ENCODE assay signal across 21 cellular contexts in the genomic region with DNA sequence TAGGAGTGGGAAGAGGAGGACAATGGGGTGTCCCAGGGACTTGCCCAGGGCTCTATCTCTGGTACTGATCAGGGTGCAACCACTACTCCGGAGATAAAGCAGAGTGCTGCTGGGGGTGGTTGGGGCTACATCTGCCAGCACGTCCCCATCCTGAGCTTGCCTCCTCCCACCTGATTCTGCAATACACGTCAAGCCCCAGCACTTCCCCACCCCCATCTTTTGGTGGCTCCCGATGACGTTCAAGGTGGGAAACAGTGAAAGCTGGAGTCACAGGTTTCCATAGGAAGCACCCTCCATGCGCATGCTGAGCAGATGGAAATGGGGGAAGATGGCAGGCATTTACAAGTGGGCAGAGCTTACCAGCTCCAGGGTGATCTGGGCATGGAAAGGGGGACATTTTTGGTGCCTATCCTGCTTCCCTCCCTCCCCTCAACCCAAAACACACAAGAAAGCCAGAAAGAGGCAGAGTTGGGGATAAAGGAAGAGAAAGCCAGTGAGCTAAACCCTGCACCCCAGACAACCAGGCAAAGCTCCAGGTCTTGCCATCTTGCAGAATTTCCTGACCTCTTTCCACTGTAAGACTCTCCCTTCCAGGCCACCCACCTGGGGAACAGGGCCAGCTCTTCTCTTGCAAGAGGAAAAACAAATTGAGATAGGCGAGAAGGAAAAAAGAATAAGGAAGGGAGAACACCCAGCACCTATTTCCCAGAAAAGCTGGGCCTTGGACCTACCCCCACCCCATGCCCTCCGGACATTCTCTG. TPM values are rescaled to one million over a fixed set of nuclear protein-coding genes. Genes with fewer than 3 reads are reported as not detected.
"Had no signal": no experiment of that assay in that cellular context is flagged by ENCODE, and none has a peak within 500 bp of the region (broad histone marks: within the 10 kb centered on the region; RNA-seq: fewer than 3 reads in every experiment).

No MANE protein-coding gene starts in this region.

- H3K27ac ChIP-seq: KMS-11, SJSA1, SK-N-MC had no signal

- ATAC-seq: HepG2, K562 had no signal

- H3K4me3 ChIP-seq: K562, SJSA1, SK-N-MC had no signal

- H3K9ac ChIP-seq: KMS-11 had no signal

- H3K36me3 ChIP-seq: SJSA1 had no signal

- H3K4me1 ChIP-seq: SJSA1 had no signal

- DNase-seq: IMR-90; Kasumi-1; MM.1S; NCI-H1436; NCI-H1694; NCI-H187 treated with DMSO at 0.1 percent for 48 hours; NCI-H2171 treated with DMSO at 0.1 percent for 48 hours; NCI-H345; NCI-H446 treated with DMSO at 0.1 percent for 48 hours; NCI-H510A treated with DMSO at 0.1 percent for 48 hours; NCI-H526; NK-92 treated with Interleukin-12 subunit alpha and Interleukin-12 subunit beta, amount 100 ng/mL, for 24 hours; Right ventricle myocardium superior; RPMI8226; SIG-M5 had no signal

RNA-seq across cellular contexts. Expression of a gene that starts 15.8 kb away (rescaled TPM):
- total RNA-seq: SJSA1 had no signal

RNA-seq across cellular contexts. Expression of a gene that starts 56.6 kb away (rescaled TPM):
- total RNA-seq: HepG2, HT1080, IMR-90, SJSA1 had no signal
- polyA plus RNA-seq: HepG2, IMR-90, K562 had no signal
